In the genomic region with DNA sequence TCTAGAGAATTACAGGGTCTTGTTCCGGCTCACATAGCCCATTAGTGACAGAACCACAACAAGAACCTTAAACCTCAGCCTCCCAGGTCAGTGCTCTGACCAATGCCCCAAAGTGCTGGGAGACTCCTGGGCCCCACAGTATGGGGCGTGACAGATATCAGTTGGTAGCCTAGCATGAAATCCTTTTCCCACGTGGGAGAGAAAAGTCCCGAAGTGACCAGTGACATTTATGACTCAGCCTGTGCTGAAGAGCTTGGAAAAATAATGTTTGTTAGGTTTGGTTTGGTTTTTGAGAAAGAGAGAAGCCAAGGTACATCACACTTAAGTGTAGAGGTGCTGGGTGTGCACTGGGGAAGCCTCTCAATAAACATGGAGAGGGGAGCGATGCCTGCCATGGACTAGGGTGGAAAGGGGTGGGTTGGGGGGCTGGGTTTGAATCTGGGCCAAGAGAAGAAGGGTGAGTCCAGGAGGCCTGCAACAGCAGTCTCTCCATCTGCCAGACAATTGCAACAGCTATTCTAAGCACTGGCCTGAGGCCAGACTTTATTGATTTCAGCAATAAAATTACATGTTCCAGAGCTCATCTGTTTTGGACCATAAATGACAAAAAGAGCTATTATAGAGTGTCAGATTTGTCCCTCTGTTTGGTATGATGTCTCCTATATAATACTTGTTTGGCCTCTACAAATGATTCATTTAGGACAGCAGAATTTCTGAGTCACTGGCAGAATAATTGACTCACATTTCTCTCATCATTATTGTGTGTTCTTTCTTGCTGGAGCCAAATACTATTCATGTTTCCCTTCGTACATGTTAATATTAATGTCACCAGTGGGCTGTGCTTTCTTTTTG, we compare ENCODE assay signal across 10 cellular contexts. TPM values are rescaled to one million over a fixed set of nuclear protein-coding genes. Genes with fewer than 3 reads are reported as not detected.
A peak's percentile ranks its signal among the peaks of the same experiment; 100 is the strongest.
DNase-seq lines count a peak whose midpoint lies in the region; ATAC-seq, FAIRE-seq and TF ChIP-seq lines count a peak whose summit lies in the region.
"Had no signal": no experiment of that assay in that cellular context is flagged by ENCODE, and none has a peak within 500 bp of the region (broad histone marks: within the 10 kb centered on the region; RNA-seq: fewer than 3 reads in every experiment).

No MANE protein-coding gene starts in this region.

- TF ChIP-seq EP300 in A549 (IDR thresholded peaks at IDR 0.05) = no peak

- H3K27me3 ChIP-seq in effector memory CD4-positive, alpha-beta T cell (replicated peaks; ENCODE audit: control insufficient read depth, insufficient read depth, low read length, poor library complexity, severe bottlenecking) = no peaks in the 10 kb centered on the region

- H3K9me3 Mint-ChIP-seq in activated naive CD8-positive, alpha-beta T cell treated with anti-CD3 and anti-CD28 coated beads, Interleukin-2, amount 50 U/mL, for 24 hours = no peaks in the 10 kb centered on the region

- TF ChIP-seq RAD21 in A549 (conservative IDR thresholded peaks at IDR 0.05 in 1 of 2, IDR thresholded peaks at IDR 0.05 in 1 of 2) = no peak

- TF ChIP-seq CTCF in A549 (IDR thresholded peaks at IDR 0.05) = no peak

- CTCF ChIA-PET in A549 (lab: Yijun Ruan, JAX) = interaction anchor here (1.1 to 1.7 kb wide), 4 partner anchors 11 to 39 kb away, joined by 3 to 9 read pairs (median 6); no protein-coding TSS in a partner anchor

- peak overlapping the region; percentile 59 for H3K4me2 ChIP-seq in A549

- H3K27ac Mint-ChIP-seq in activated naive CD8-positive, alpha-beta T cell treated with anti-CD3 and anti-CD28 coated beads, Interleukin-2, amount 50 U/mL, for 24 hours = peak overlapping the region; percentile 88

- H3K4me1 Mint-ChIP-seq in activated naive CD8-positive, alpha-beta T cell treated with anti-CD3 and anti-CD28 coated beads, Interleukin-2, amount 50 U/mL, for 24 hours = peaks cover 17% of the 10 kb centered on the region

- WGBS in A549 (ENCODE audit: missing lambda C conversion rate) = 27% methylated on average over 6 of the region's 6 CpGs

- H3K27ac ChIP-seq in A549 = peak overlapping the region; percentile 74 to 81
- no peak overlapping the region for H3K27ac ChIP-seq in effector memory CD4-positive, alpha-beta T cell (ENCODE audit: insufficient read depth, low read length, poor library complexity, severe bottlenecking)

- H3K4me3 ChIP-seq in A549 = no peak overlapping the region
- H3K4me3 ChIP-seq in effector memory CD4-positive, alpha-beta T cell (ENCODE audit: insufficient read depth, low read depth, low read length, poor library complexity, severe bottlenecking) = no peak overlapping the region

- no peaks in the 10 kb centered on the region for H3K9me3 ChIP-seq in A549
- no peaks in the 10 kb centered on the region for H3K9me3 ChIP-seq in effector memory CD4-positive, alpha-beta T cell (ENCODE audit: control insufficient read depth, low read length)

- peaks cover 59% of the 10 kb centered on the region for H3K4me1 ChIP-seq in A549
- no peaks in the 10 kb centered on the region for H3K4me1 ChIP-seq in effector memory CD4-positive, alpha-beta T cell (ENCODE audit: control insufficient read depth, insufficient read depth, low read length, poor library complexity, severe bottlenecking)

- H3K27me3 Mint-ChIP-seq in activated naive CD8-positive, alpha-beta T cell treated with anti-CD3 and anti-CD28 coated beads, Interleukin-2, amount 50 U/mL, for 24 hours = peaks cover 12% of the 10 kb centered on the region

- POLR2A ChIA-PET in A549 (lab: Yijun Ruan, JAX) = interaction anchor here (0.9 kb wide), 1 partner anchor 14 kb away, joined by 4 read pairs; no protein-coding TSS in a partner anchor

- TF ChIP-seq POLR2A in A549 (IDR thresholded peaks at IDR 0.05; ENCODE audit: low read length) = no peak

- ATAC-seq in A549 = peak; percentile 55
- ATAC-seq in activated naive CD8-positive, alpha-beta T cell treated with anti-CD3 and anti-CD28 coated beads, Interleukin-2, amount 50 U/mL, for 24 hours = peak; percentile 82
- ATAC-seq in HG03095 (IDR thresholded peaks at IDR 0.05; ENCODE audit: unreplicated experiment) = no peak

- no peaks in the 10 kb centered on the region for H3K36me3 Mint-ChIP-seq in activated naive CD8-positive, alpha-beta T cell treated with anti-CD3 and anti-CD28 coated beads, Interleukin-2, amount 50 U/mL, for 24 hours (ENCODE audit: low read depth)

- FAIRE-seq in A549 (lab: Jason Lieb, UNC) = peak; percentile 7
- FAIRE-seq: TTC549 had no signal

- no peaks in the 10 kb centered on the region for H3K36me3 ChIP-seq in effector memory CD4-positive, alpha-beta T cell (ENCODE audit: control insufficient read depth, insufficient read depth, low read length)

- H3K4me3 Mint-ChIP-seq in activated naive CD8-positive, alpha-beta T cell treated with anti-CD3 and anti-CD28 coated beads, Interleukin-2, amount 50 U/mL, for 24 hours = peak overlapping the region; percentile 45

- peak; percentile 42 to 47 for DNase-seq in A549 (ENCODE audit: low read depth in 1 of 2, low spot score in 1 of 2)
- DNase-seq in LHCN-M2 (ENCODE audit: low read depth) = peak; percentile 76
- no peak for DNase-seq in activated naive CD8-positive, alpha-beta T cell treated with anti-CD3 and anti-CD28 coated beads, Interleukin-2, amount 50 U/mL, for 24 hours
- DNase-seq in kidney tubule cell (ENCODE audit: low spot score) = peak; percentile 71
- DNase-seq in activated effector memory CD4-positive, alpha-beta T cell treated with Interleukin-2 at 50 U/mL for 16 hours = no peak
- DNase-seq in effector memory CD4-positive, alpha-beta T cell = no peak
- no peak for DNase-seq in HK-2 (ENCODE audit: unreplicated experiment)

TF ChIP-seq in A549, 52 proteins besides CTCF, POLR2A, EP300 and RAD21:
- TF ChIP-seq FOSL2 (IDR thresholded peaks at IDR 0.05) (peak; percentile 88), FOSL2 (CRISPR knock-in tag; IDR thresholded peaks at IDR 0.05) (peak; percentile 87), ZFP36 (IDR thresholded peaks at IDR 0.05; ENCODE audit: borderline replicate concordance, partially characterized antibody) (no peak), HEYL (CRISPR knock-in tag; IDR thresholded peaks at IDR 0.05) (no peak), JUNB (IDR thresholded peaks at IDR 0.05) (peak; percentile 72)
- TF ChIP-seq, protein P1, sequence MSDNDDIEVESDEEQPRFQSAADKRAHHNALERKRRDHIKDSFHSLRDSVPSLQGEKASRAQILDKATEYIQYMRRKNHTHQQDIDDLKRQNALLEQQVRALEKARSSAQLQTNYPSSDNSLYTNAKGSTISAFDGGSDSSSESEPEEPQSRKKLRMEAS (IDR thresholded peaks at IDR 0.05) = peak; percentile 36; the same call in 1 of the 2 replicates
TF ChIP-seq in A549: peak in this region for 3.

RNA-seq across cellular contexts. Expression of a gene that starts 43.4 kb away (rescaled TPM):
- 0.04 TPM in 1 of 2 replicates, not detected in the other for polyA plus RNA-seq in A549 (2011; rRNA removed)
- 0.03 TPM in 2 replicates for polyA plus RNA-seq in A549 (2012; cell fraction: cytosol; rRNA removed)
- polyA plus RNA-seq in A549 (2012; cell fraction: nucleus; rRNA removed) = 0.05 and 0.09 TPM in 2 replicates
- 0.10 to 0.32 TPM (median 0.21 TPM) in 3 replicates for polyA plus RNA-seq in A549 (2017; fragmentation: RNase III; extraction: RNeasy Plus Mini Kit Qiagen cat#74134 plus additional on column Dnase treatment)
- not detected in 2 replicates for polyA minus RNA-seq in A549 (2011; rRNA and poly(A)+ RNA removed)
- not detected in 2 replicates for total RNA-seq in LHCN-M2 (2014; rRNA removed)
- not detected for polyA plus RNA-seq in LHCN-M2 (2012)
- total RNA-seq: Daoy had no signal

RNA-seq across cellular contexts. Expression of a gene that starts 50.0 kb away (rescaled TPM):
- polyA plus RNA-seq in A549 (2011; rRNA removed) (26.5 and 29.5 TPM in 2 replicates), A549 (2017; fragmentation: RNase III; extraction: RNeasy Plus Mini Kit Qiagen cat#74134 plus additional on column Dnase treatment) (12.2 to 13.2 TPM (median 13.0 TPM) in 3 replicates)
- polyA plus RNA-seq in A549 (2012; cell fraction: cytosol; rRNA removed) = 2.4 and 2.6 TPM in 2 replicates
- 4.2 and 8.5 TPM in 2 replicates for polyA plus RNA-seq in A549 (2012; cell fraction: nucleus; rRNA removed)
- polyA minus RNA-seq in A549 (2011; rRNA and poly(A)+ RNA removed) = 57.2 and 69.6 TPM in 2 replicates
- 26.5 and 35.4 TPM in 2 replicates for total RNA-seq in LHCN-M2 (2014; rRNA removed)
- 5.1 TPM for polyA plus RNA-seq in LHCN-M2 (2012)

RNA-seq across cellular contexts. Expression of a gene that starts 54.9 kb away (rescaled TPM):
- polyA plus RNA-seq in A549 (2011; rRNA removed) (0.06 TPM in 1 of 2 replicates, not detected in the other), A549 (2017; fragmentation: RNase III; extraction: RNeasy Plus Mini Kit Qiagen cat#74134 plus additional on column Dnase treatment) (0.29 to 0.63 TPM (median 0.45 TPM) in 3 replicates)
- polyA plus RNA-seq in A549 (2012; cell fraction: cytosol; rRNA removed) = 0.21 and 0.34 TPM in 2 replicates
- polyA plus RNA-seq in A549 (2012; cell fraction: nucleus; rRNA removed) = 0.28 and 0.58 TPM in 2 replicates
- not detected in 2 replicates for polyA minus RNA-seq in A549 (2011; rRNA and poly(A)+ RNA removed)
- total RNA-seq in LHCN-M2 (2014; rRNA removed) = not detected in 2 replicates
- polyA plus RNA-seq in LHCN-M2 (2012) = not detected
- total RNA-seq: Daoy had no signal

Comparison
In these comparisons a context has a peak if more than half of its experiments do, and no peak if none do; other contexts are left out.
1. DNase-seq: peak in A549 (2 of 2), LHCN-M2 (single experiment) and kidney tubule cell (single experiment); none in activated naive CD8-positive, alpha-beta T cell treated with anti-CD3 and anti-CD28 coated beads, Interleukin-2, amount 50 U/mL, for 24 hours (single experiment), activated effector memory CD4-positive, alpha-beta T cell treated with Interleukin-2 at 50 U/mL for 16 hours (single experiment), effector memory CD4-positive, alpha-beta T cell (0 of 3) and HK-2 (single experiment).